In genomic region chr6:69780585-69781178, GRCh38 we compare ENCODE assay signal across 14 cellular contexts. TPM values are rescaled to one million over a fixed set of nuclear protein-coding genes. Genes with fewer than 3 reads are reported as not detected.
DNase-seq lines count a peak whose midpoint lies in the region; ATAC-seq, FAIRE-seq and TF ChIP-seq lines count a peak whose summit lies in the region.
"Had no signal": no experiment of that assay in that cellular context is flagged by ENCODE, and none has a peak within 500 bp of the region (broad histone marks: within the 10 kb centered on the region; RNA-seq: fewer than 3 reads in every experiment).

No MANE protein-coding gene starts in this region.

- H3K4me3 ChIP-seq in keratinocyte (ENCODE audit: control insufficient read depth in 2 of 3, extremely low read depth in 1 of 3, insufficient read depth in 2 of 3, low read depth in 1 of 3, low read length in 3 of 3) (no peak overlapping the region), heart right ventricle (no peak overlapping the region)
- H3K4me3 ChIP-seq: uterus had no signal

- DNase-seq in stimulated activated naive CD8-positive, alpha-beta T cell treated with anti-CD3 and anti-CD28 coated beads, Interleukin-15, Interleukin-2, amounts not matched to agents 100 U/mL and 50 U/mL, for 24 hours = no peak
- no peak for DNase-seq in stimulated activated naive CD8-positive, alpha-beta T cell treated with anti-CD3 and anti-CD28 coated beads, Interleukin-15, amount 100 ng/mL, for 72 hours
- DNase-seq in activated B cell treated with CpG ODN at 0.5 μM for 24 hours = no peak
- no peak for DNase-seq in keratinocyte (ENCODE audit: low read depth, low spot score)
- no peak for DNase-seq in NCI-H1105 treated with DMSO at 0.1 percent for 48 hours (lab: John Stamatoyannopoulos, UW)
- no peak for DNase-seq in NCI-H748 (lab: John Stamatoyannopoulos, UW; ENCODE audit: unreplicated experiment)
- DNase-seq in heart right ventricle = no peak
- DNase-seq: activated CD4-positive, CD25-positive, alpha-beta regulatory T cell treated with anti-CD3 and anti-CD28 coated beads, Interleukin-2, amount 50 U/mL, for 72 hours; aorta; immature natural killer cell; posterior cingulate gyrus; uterus had no signal

- no peak for TF ChIP-seq CTCF in activated B cell treated with CpG ODN at 0.5 μM for 24 hours (IDR thresholded peaks at IDR 0.05)
- no peak for TF ChIP-seq CTCF in keratinocyte (optimal IDR thresholded peaks at IDR 0.05 in 1 of 3, IDR thresholded peaks at IDR 0.05 in 1 of 3, conservative IDR thresholded peaks at IDR 0.05 in 1 of 3; ENCODE audit: extremely low read depth in 1 of 3, insufficient read depth in 2 of 3, low read length in 3 of 3)
- TF ChIP-seq CTCF in heart right ventricle (IDR thresholded peaks at IDR 0.05) = no peak

- H3K4me3 Mint-ChIP-seq in stimulated activated naive CD8-positive, alpha-beta T cell treated with anti-CD3 and anti-CD28 coated beads, Interleukin-15, amount 100 ng/mL, for 72 hours = no peak overlapping the region
- no peak overlapping the region for H3K4me3 Mint-ChIP-seq in activated B cell treated with CpG ODN at 0.5 μM for 24 hours
- H3K4me3 Mint-ChIP-seq: immature natural killer cell had no signal

- peak; percentile 32 for ATAC-seq in stimulated activated naive CD8-positive, alpha-beta T cell treated with anti-CD3 and anti-CD28 coated beads, Interleukin-15, Interleukin-2, amounts not matched to agents 100 U/mL and 50 U/mL, for 24 hours
- no peak for ATAC-seq in stimulated activated naive CD8-positive, alpha-beta T cell treated with anti-CD3 and anti-CD28 coated beads, Interleukin-15, amount 100 ng/mL, for 72 hours
- no peak for ATAC-seq in activated B cell treated with CpG ODN at 0.5 μM for 24 hours (ENCODE audit: low read depth)
- no peak for ATAC-seq in HG03139 (IDR thresholded peaks at IDR 0.05; ENCODE audit: unreplicated experiment)
- ATAC-seq in heart right ventricle = no peak

- peaks cover 2% of the 10 kb centered on the region for H3K79me2 ChIP-seq in keratinocyte (ENCODE audit: control insufficient read depth, insufficient read depth, low read length)

- dilution Hi-C loops in keratinocyte (cut with MboI; ENCODE audit: extremely low pct_ligation_motif_present, low sequenced_read_pairs) = no loop called here

- H2AFZ ChIP-seq in keratinocyte (ENCODE audit: control insufficient read depth, low read length) = no peak overlapping the region

- H3K27me3 ChIP-seq in keratinocyte (ENCODE audit: control insufficient read depth, extremely low read depth, insufficient read depth, low read length) (no peaks in the 10 kb centered on the region), heart right ventricle (no peaks in the 10 kb centered on the region)
- H3K27me3 ChIP-seq: uterus had no signal

- peak; percentile 65 for FAIRE-seq in keratinocyte (lab: Jason Lieb, UNC)
- FAIRE-seq: GM12891 had no signal

- peaks cover 32% of the 10 kb centered on the region for H3K4me1 Mint-ChIP-seq in stimulated activated naive CD8-positive, alpha-beta T cell treated with anti-CD3 and anti-CD28 coated beads, Interleukin-15, amount 100 ng/mL, for 72 hours
- H3K4me1 Mint-ChIP-seq in activated B cell treated with CpG ODN at 0.5 μM for 24 hours = peaks cover 72% of the 10 kb centered on the region

- 56 to 65% methylated on average over 2 of the region's 2 CpGs for WGBS in heart right ventricle, 2 donors

- no peaks in the 10 kb centered on the region for H3K9me3 Mint-ChIP-seq in stimulated activated naive CD8-positive, alpha-beta T cell treated with anti-CD3 and anti-CD28 coated beads, Interleukin-15, amount 100 ng/mL, for 72 hours
- no peaks in the 10 kb centered on the region for H3K9me3 Mint-ChIP-seq in activated B cell treated with CpG ODN at 0.5 μM for 24 hours
- H3K9me3 Mint-ChIP-seq: immature natural killer cell had no signal

- intact Hi-C loops in activated B cell treated with CpG ODN at 0.5 μM for 24 hours (cut with micrococcal nuclease) = loop anchor here (1.0 to 2.0 kb wide), 2 partner anchors 10 to 14 kb away; no protein-coding TSS in a partner anchor
- intact Hi-C loops in heart right ventricle (cut with DNase I) = no loop called here

- H3K27ac Mint-ChIP-seq in stimulated activated naive CD8-positive, alpha-beta T cell treated with anti-CD3 and anti-CD28 coated beads, Interleukin-15, amount 100 ng/mL, for 72 hours = no peak overlapping the region
- H3K27ac Mint-ChIP-seq in activated B cell treated with CpG ODN at 0.5 μM for 24 hours = peak overlapping the region; percentile 3

- POLR2A ChIA-PET in activated B cell treated with CpG ODN at 0.5 μM for 24 hours (lab: Charles Lee) = interaction anchor here (1.2 kb wide), 1 partner anchor 12 kb away, joined by 3 read pairs; no protein-coding TSS in a partner anchor

- H3K9me3 ChIP-seq in keratinocyte (ENCODE audit: control insufficient read depth, low read depth, low read length) (no peaks in the 10 kb centered on the region), heart right ventricle (no peaks in the 10 kb centered on the region)
- H3K9me3 ChIP-seq: uterus had no signal

- no peaks in the 10 kb centered on the region for H3K36me3 ChIP-seq in keratinocyte (ENCODE audit: control insufficient read depth in 2 of 2, extremely low read depth in 1 of 2, insufficient read depth in 2 of 2, low read length in 2 of 2)
- peaks cover 0 to 41% (median 0%) of the 10 kb centered on the region in 9 donors for H3K36me3 ChIP-seq in heart right ventricle
- H3K36me3 ChIP-seq: uterus had no signal

- no peak overlapping the region for H3K9ac ChIP-seq in keratinocyte (ENCODE audit: control insufficient read depth, extremely low read depth, insufficient read depth, low read length)

- H4K20me1 ChIP-seq in keratinocyte (ENCODE audit: control insufficient read depth, extremely low read depth, insufficient read depth, low read length) = no peaks in the 10 kb centered on the region

- peak overlapping the region; percentile 3 for H3K4me2 ChIP-seq in keratinocyte (ENCODE audit: control insufficient read depth, extremely low read depth, insufficient read depth, low read depth, low read length)

- CTCF ChIA-PET in activated B cell treated with CpG ODN at 0.5 μM for 24 hours (lab: Charles Lee) = interaction anchor here (1.4 kb wide), 1 partner anchor 11 kb away, joined by 3 read pairs; no protein-coding TSS in a partner anchor

- H3K36me3 Mint-ChIP-seq in activated B cell treated with CpG ODN at 0.5 μM for 24 hours (ENCODE audit: low read depth) = peaks cover 66% of the 10 kb centered on the region

- peaks cover 7% of the 10 kb centered on the region for H3K4me1 ChIP-seq in keratinocyte (ENCODE audit: control insufficient read depth, extremely low read depth, insufficient read depth, low read length)
- H3K4me1 ChIP-seq in heart right ventricle = peaks cover 0 to 23% (median 9%) of the 10 kb centered on the region in 9 donors
- H3K4me1 ChIP-seq: uterus had no signal

- H3K27me3 Mint-ChIP-seq in stimulated activated naive CD8-positive, alpha-beta T cell treated with anti-CD3 and anti-CD28 coated beads, Interleukin-15, amount 100 ng/mL, for 72 hours = no peaks in the 10 kb centered on the region
- H3K27me3 Mint-ChIP-seq in activated B cell treated with CpG ODN at 0.5 μM for 24 hours = no peaks in the 10 kb centered on the region

- H3K27ac ChIP-seq in keratinocyte (ENCODE audit: control insufficient read depth, insufficient read depth, low read length) (no peak overlapping the region), heart right ventricle (no peak overlapping the region)
- H3K27ac ChIP-seq: uterus had no signal

- no peaks in the 10 kb centered on the region for H3K9me1 ChIP-seq in keratinocyte (ENCODE audit: control insufficient read depth, extremely low read depth, insufficient read depth, low read length)

RNA-seq across cellular contexts. Expression of gene LMBRD1, which starts 16.1 kb away (rescaled TPM):
- total RNA-seq in activated B cell treated with CpG ODN at 0.5 μM for 24 hours (46.9 and 51.3 TPM in 2 replicates), heart right ventricle (10 to 100 TPM; 36.8 to 63.8 (median 48.0) TPM)
- polyA plus RNA-seq in keratinocyte (16.2 to 30.1 TPM (median 18.5 TPM) in 3 replicates), heart right ventricle (10 to 100 TPM; 35.6 to 36.2 TPM)
- 121 TPM for polyA plus RNA-seq in keratinocyte (2011; ENCODE audit: low read depth)
- 8.4 and 16.7 TPM in 2 replicates for polyA plus RNA-seq in keratinocyte (2011; cell fraction: cytosol; rRNA removed)
- 25.2 and 45.1 TPM in 2 replicates for polyA plus RNA-seq in keratinocyte (2011; cell fraction: nucleus; rRNA removed)
- 15.0 and 26.0 TPM in 2 replicates for polyA plus RNA-seq in keratinocyte (2012; ENCODE audit: low replicate concordance)
- polyA minus RNA-seq in keratinocyte = 3.6 to 14.6 TPM (median 8.1 TPM) in 3 replicates
- polyA minus RNA-seq in keratinocyte (2011; cell fraction: cytosol; rRNA and poly(A)+ RNA removed) = 9.6 TPM
- 17.4 and 25.7 TPM in 2 replicates for polyA minus RNA-seq in keratinocyte (2011; cell fraction: nucleus; rRNA and poly(A)+ RNA removed)
